In genomic region chr19:9435279-9436268, GRCh38 we compare ENCODE assay signal across 1 cellular context.
TF ChIP-seq lines count a peak whose summit lies in the region.

TSS of gene ZNF266 (minus strand) at chr19:9435573. CDS start at chr19:9420089, 15,484 bp downstream.

TF ChIP-seq in GM12878, 131 proteins besides CTCF, POLR2A, EP300 and RAD21 (continued from another document and continues in another):
- TF ChIP-seq ZNF687 (IDR thresholded peaks at IDR 0.05) = peak; percentile 84
- peak; percentile 68; the same call in 1 of the 2 replicates for TF ChIP-seq NKRF (conservative IDR thresholded peaks at IDR 0.05)
- peak; percentile 39; the same call in 1 of the 2 replicates for TF ChIP-seq ZNF207 (IDR thresholded peaks at IDR 0.05; ENCODE audit: borderline replicate concordance)
- TF ChIP-seq IKZF1 (conservative IDR thresholded peaks at IDR 0.05) = peak; percentile 79; the same call in 1 of the 2 replicates
- TF ChIP-seq BHLHE40 (IDR thresholded peaks at IDR 0.05; ENCODE audit: borderline replicate concordance in 1 of 2, low read depth in 2 of 2, low read length in 1 of 2) = peak in 1 of 2 experiments; percentile 37; a peak in 1 of 4 replicates
- 0 out of 4 replicates have a peak, but pooled peaks of 1 of the 2 experiments have one; percentile 28 for TF ChIP-seq ETV6 (conservative IDR thresholded peaks at IDR 0.05 in 1 of 2, IDR thresholded peaks at IDR 0.05 in 1 of 2; ENCODE audit: borderline replicate concordance in 1 of 2, low read depth in 1 of 2)
- peak; percentile 69 for TF ChIP-seq HDAC6 (IDR thresholded peaks at IDR 0.05; ENCODE audit: unreplicated experiment)
- TF ChIP-seq SRF (IDR thresholded peaks at IDR 0.05; ENCODE audit: low read depth in 2 of 2, low read length in 2 of 2) = peak in 1 of 2 experiments; percentile 54; a peak in 1 of 4 replicates
- no peak for TF ChIP-seq SP1 (IDR thresholded peaks at IDR 0.05; ENCODE audit: low read depth, low read length)
- TF ChIP-seq ATF2 (IDR thresholded peaks at IDR 0.05; ENCODE audit: low read length) = peak; percentile 50; the same call in 1 of the 2 replicates
- no peak; the same call in 1 of the 2 replicates for TF ChIP-seq NFIC (IDR thresholded peaks at IDR 0.05; ENCODE audit: low read depth, low read length)
- peak; percentile 51; the same call in 1 of the 2 replicates for TF ChIP-seq EED (IDR thresholded peaks at IDR 0.05; ENCODE audit: low read depth)
- TF ChIP-seq HDGF (IDR thresholded peaks at IDR 0.05) = no peak
- peak; percentile 74; the same call in 1 of the 2 replicates for TF ChIP-seq TAF1 (IDR thresholded peaks at IDR 0.05; ENCODE audit: borderline replicate concordance, low read depth, low read length)
- TF ChIP-seq PAX5 (IDR thresholded peaks at IDR 0.05; ENCODE audit: borderline replicate concordance, low read depth, low read length) = peak; percentile 73
- peak; percentile 78 for TF ChIP-seq RELB (IDR thresholded peaks at IDR 0.05; ENCODE audit: low read depth)
- TF ChIP-seq TCF7 (IDR thresholded peaks at IDR 0.05; ENCODE audit: borderline replicate concordance) = no peak
- TF ChIP-seq FOXK2 (IDR thresholded peaks at IDR 0.05) = peak; percentile 76
- TF ChIP-seq GATAD2B (conservative IDR thresholded peaks at IDR 0.05; ENCODE audit: low read depth) = 0 out of 2 replicates have a peak, but pooled peaks have one; percentile 36
- TF ChIP-seq NR2C1 (IDR thresholded peaks at IDR 0.05) = peak; percentile 61
- TF ChIP-seq CEBPZ (IDR thresholded peaks at IDR 0.05; ENCODE audit: low read depth, low read length) = no peak
- TF ChIP-seq DPF2 (IDR thresholded peaks at IDR 0.05) = no peak; the same call in 1 of the 2 replicates
- TF ChIP-seq STAT3 (IDR thresholded peaks at IDR 0.05; ENCODE audit: low read depth, low read length) = no peak
- TF ChIP-seq BCL3 (IDR thresholded peaks at IDR 0.05; ENCODE audit: borderline replicate concordance, insufficient read depth, low read depth, low read length, poor library complexity, severe bottlenecking) = no peak
- TF ChIP-seq CBFB (IDR thresholded peaks at IDR 0.05; ENCODE audit: low read depth) = peak; percentile 49; the same call in 1 of the 2 replicates
- peak; percentile 15; the same call in 1 of the 2 replicates for TF ChIP-seq TCF12 (IDR thresholded peaks at IDR 0.05; ENCODE audit: low read depth, low read length)
- peak; percentile 44 to 49; a peak in 2 of 4 replicates for TF ChIP-seq IKZF2 (IDR thresholded peaks at IDR 0.05)
- peak; percentile 100 for TF ChIP-seq NBN (IDR thresholded peaks at IDR 0.05)
- peak; percentile 98 for TF ChIP-seq ATF7 (IDR thresholded peaks at IDR 0.05; ENCODE audit: low read depth)
- peak; percentile 38; the same call in 1 of the 2 replicates for TF ChIP-seq ZBED1 (IDR thresholded peaks at IDR 0.05; ENCODE audit: borderline replicate concordance)
- TF ChIP-seq PKNOX1 (IDR thresholded peaks at IDR 0.05) = no peak; the same call in 1 of the 2 replicates
- TF ChIP-seq HCFC1 (IDR thresholded peaks at IDR 0.05; ENCODE audit: low read length) = peak; percentile 71
- TF ChIP-seq POLR2AphosphoS5 (IDR thresholded peaks at IDR 0.05; ENCODE audit: low read length) = peak; percentile 90
- no peak for TF ChIP-seq HDAC2 (IDR thresholded peaks at IDR 0.05)
- TF ChIP-seq KLF5 (IDR thresholded peaks at IDR 0.05; ENCODE audit: partially characterized antibody) = peak; percentile 66
- peak; percentile 61; the same call in 1 of the 2 replicates for TF ChIP-seq RB1 (IDR thresholded peaks at IDR 0.05; ENCODE audit: borderline replicate concordance)
- peak; percentile 69 for TF ChIP-seq RUNX3 (IDR thresholded peaks at IDR 0.05; ENCODE audit: low read length)
- peak; percentile 92 for TF ChIP-seq ZBTB40 (IDR thresholded peaks at IDR 0.05; ENCODE audit: borderline replicate concordance)
- TF ChIP-seq CREM (IDR thresholded peaks at IDR 0.05; ENCODE audit: low read depth) = peak; percentile 99
- peak; percentile 41 for TF ChIP-seq MEF2B (IDR thresholded peaks at IDR 0.05; ENCODE audit: partially characterized antibody, poor library complexity, severe bottlenecking)
- 0 out of 2 replicates have a peak, but pooled peaks have one; percentile 9 for TF ChIP-seq JUNB (IDR thresholded peaks at IDR 0.05)
